In the genomic region with DNA sequence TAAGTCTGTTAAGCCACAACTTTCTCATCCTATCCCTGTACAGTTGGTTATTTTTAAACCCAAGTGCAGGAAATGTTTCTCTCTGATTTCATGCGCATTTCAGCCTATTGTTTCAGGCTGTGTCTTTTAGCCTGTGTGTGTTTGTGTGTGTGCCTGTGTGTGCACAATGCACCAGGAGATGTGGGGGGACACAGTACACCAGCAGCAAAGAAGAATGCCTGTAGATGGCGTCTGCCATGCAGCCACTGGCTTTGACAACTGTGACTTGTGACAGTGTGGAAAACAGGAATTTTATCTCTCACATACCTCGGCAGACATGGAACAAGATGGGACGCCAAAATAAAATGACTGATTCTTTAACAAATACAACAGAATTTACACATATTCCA, we compare ENCODE assay signal across 13 cellular contexts. TPM values are rescaled to one million over a fixed set of nuclear protein-coding genes. Genes with fewer than 3 reads are reported as not detected.
DNase-seq lines count a peak whose midpoint lies in the region; ATAC-seq and TF ChIP-seq lines count a peak whose summit lies in the region.
"Had no signal": no experiment of that assay in that cellular context is flagged by ENCODE, and none has a peak within 500 bp of the region (broad histone marks: within the 10 kb centered on the region; RNA-seq: fewer than 3 reads in every experiment).

No MANE protein-coding gene starts in this region.

- CTCF ChIA-PET in HCT116 (lab: Charles Lee): no interaction called here

- no peaks in the 10 kb centered on the region for H3K79me2 ChIP-seq in HCT116 (ENCODE audit: insufficient read depth, low read length)

- H4K20me1 ChIP-seq in HCT116 (ENCODE audit: insufficient read depth): no peaks in the 10 kb centered on the region

- TF ChIP-seq POLR2A in HCT116 (IDR thresholded peaks at IDR 0.05; ENCODE audit: borderline replicate concordance, extremely low read depth, insufficient read depth, insufficient read length): no peak

- no peaks in the 10 kb centered on the region for H3K9me3 ChIP-seq in HCT116 (ENCODE audit: control insufficient read depth in 1 of 2, insufficient read depth in 1 of 2, low read depth in 1 of 2, low read length in 2 of 2)
- H3K9me3 ChIP-seq: ascending aorta had no signal

- H3K27ac ChIP-seq in HCT116 (ENCODE audit: low read depth, low read length): no peak overlapping the region
- H3K27ac ChIP-seq: ascending aorta had no signal

- no peaks in the 10 kb centered on the region for H3K9me2 ChIP-seq in HCT116 (ENCODE audit: insufficient read depth)

- RAD21 ChIA-PET in HCT116 (lab: Charles Lee; ENCODE audit: low non-redundant PET in 1 of 2, low total read pairs in 2 of 2, uncharacterized antibody in 2 of 2, unreplicated experiment in 2 of 2): no interaction called here

- no peaks in the 10 kb centered on the region for H3K36me3 ChIP-seq in HCT116 (ENCODE audit: control insufficient read depth in 1 of 2, insufficient read depth in 2 of 2, low read length in 2 of 2)
- H3K36me3 ChIP-seq: ascending aorta had no signal

- no peak overlapping the region for H3K4me2 ChIP-seq in HCT116 (ENCODE audit: low read length)

- no peak overlapping the region for H2AFZ ChIP-seq in HCT116 (ENCODE audit: low read depth, low read length, poor library complexity, severe bottlenecking)

- no peak overlapping the region for H3K9ac ChIP-seq in HCT116 (ENCODE audit: low read length)

- POLR2A ChIA-PET in HCT116 (lab: Charles Lee): interaction anchor here (0.8 kb wide), 1 partner anchor 12 kb away, joined by 3 read pairs; no protein-coding TSS in a partner anchor

- H3K27me3 ChIP-seq in HCT116 (ENCODE audit: insufficient read depth, low read length): no peaks in the 10 kb centered on the region
- H3K27me3 ChIP-seq: ascending aorta had no signal

- DNase-seq in HCT116 (ENCODE audit: low read depth, low spot score) (no peak), OCI-M1 (lab: John Stamatoyannopoulos, UW) (peak; percentile 19), fibroblast of pulmonary artery (ENCODE audit: low read depth) (peak; percentile 56), pons (ENCODE audit: low spot score) (peak; percentile 51), NCI-H1436 treated with DMSO at 0.1 percent for 48 hours (lab: John Stamatoyannopoulos, UW) (no peak), NOMO-1 (lab: John Stamatoyannopoulos, UW; ENCODE audit: unreplicated experiment in 2 of 2) (no peak)
- no peak for DNase-seq in activated CD4-positive, CD25-positive, alpha-beta regulatory T cell (lab: John Stamatoyannopoulos, UW)
- DNase-seq: activated CD4-positive, alpha-beta T cell treated with anti-CD3 and anti-CD28 coated beads for 48 hours; COR-L47; NCI-H2081; NK-92 treated with Interleukin-12 subunit alpha and Interleukin-12 subunit beta, amount 100 ng/mL, for 24 hours; T-cell had no signal

- no peaks in the 10 kb centered on the region for H3K4me1 ChIP-seq in HCT116 (ENCODE audit: control insufficient read depth in 1 of 2, insufficient read depth in 2 of 2, low read length in 2 of 2)
- H3K4me1 ChIP-seq: ascending aorta had no signal

- TF ChIP-seq CTCF in HCT116 (IDR thresholded peaks at IDR 0.05 in 2 of 3, conservative IDR thresholded peaks at IDR 0.05 in 1 of 3; ENCODE audit: borderline replicate concordance in 1 of 3, insufficient read depth in 1 of 3, low read depth in 2 of 3, low read length in 2 of 3): peak in 2 of 3 experiments; percentile 30 to 34; a peak in 3 of 6 replicates
- peak; percentile 18 for TF ChIP-seq CTCF in fibroblast of pulmonary artery (IDR thresholded peaks at IDR 0.05; ENCODE audit: low read length, missing control alignments)

- H3K4me3 ChIP-seq in HCT116 (replicated peaks in 1 of 2; ENCODE audit: low read depth in 1 of 2, low read length in 2 of 2) (no peak overlapping the region), fibroblast of pulmonary artery (replicated peaks; ENCODE audit: low read depth, low read length) (no peak overlapping the region)
- H3K4me3 ChIP-seq: ascending aorta had no signal

- peak; percentile 29 for TF ChIP-seq RAD21 in HCT116 (IDR thresholded peaks at IDR 0.05; ENCODE audit: low read depth)

- intact Hi-C loops in HCT116 (cut with micrococcal nuclease): no loop called here

- BruUV-seq in HCT116 (replicated peaks; lab: Mats Ljungman, UMichigan): no TSS peak

- ATAC-seq in HCT116: peak; percentile 68; the same call in 1 of the 2 replicates
- ATAC-seq: T-cell had no signal

TF ChIP-seq in HCT116, 20 proteins besides CTCF, POLR2A, EP300 and RAD21:
- TF ChIP-seq SRF (IDR thresholded peaks at IDR 0.05; ENCODE audit: low read depth) (no peak), YY1 (IDR thresholded peaks at IDR 0.05; ENCODE audit: extremely low read depth, insufficient replicate concordance, low read depth, low read length) (no peak), ZNF274 (IDR thresholded peaks at IDR 0.05; ENCODE audit: low read depth, low read length) (no peak), POLR2AphosphoS5 (IDR thresholded peaks at IDR 0.05; ENCODE audit: low read depth, low read length) (no peak), ZFX (IDR thresholded peaks at IDR 0.05) (no peak)

RNA-seq across cellular contexts. Expression of gene PLXNA1, which starts 43.6 kb away (rescaled TPM):
- total RNA-seq in HCT116 (2021; ENCODE audit: unreplicated experiment): 30.3 TPM
- polyA plus RNA-seq in HCT116 (2012): 26.1 and 35.2 TPM in 2 replicates

Comparison
In these comparisons a context has a peak if more than half of its experiments do, and no peak if none do; other contexts are left out.
1. DNase-seq: peak in OCI-M1 (single experiment), fibroblast of pulmonary artery (single experiment) and pons (single experiment); none in HCT116 (single experiment), NCI-H1436 treated with DMSO at 0.1 percent for 48 hours (single experiment), activated CD4-positive, CD25-positive, alpha-beta regulatory T cell (0 of 4) and NOMO-1 (0 of 2).